Comparison of ENCODE assay signal across 26 cellular contexts in the genomic region with DNA sequence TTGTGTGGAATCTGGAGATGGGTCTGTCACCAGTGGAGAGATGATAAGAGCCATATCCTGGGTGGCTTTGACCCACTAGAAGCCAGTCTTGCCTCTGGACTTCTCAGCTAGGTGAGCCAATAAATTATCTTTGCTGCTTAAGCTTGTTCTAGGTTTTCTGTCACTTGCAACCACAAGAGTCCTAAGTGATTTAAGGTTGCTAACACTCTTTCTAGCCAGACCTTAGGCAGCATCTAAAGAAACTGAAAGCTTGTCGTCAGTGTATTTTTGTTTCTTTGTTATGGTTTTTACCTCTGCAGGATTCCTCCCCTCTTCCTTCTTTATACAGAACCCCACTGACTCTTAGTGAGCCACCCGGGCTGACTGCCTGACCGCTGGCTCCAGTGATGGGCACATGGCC. TPM values are rescaled to one million over a fixed set of nuclear protein-coding genes. Genes with fewer than 3 reads are reported as not detected.
DNase-seq lines count a peak whose midpoint lies in the region; ATAC-seq and TF ChIP-seq lines count a peak whose summit lies in the region.
"Had no signal": no experiment of that assay in that cellular context is flagged by ENCODE, and none has a peak within 500 bp of the region (broad histone marks: within the 10 kb centered on the region; RNA-seq: fewer than 3 reads in every experiment).

No MANE protein-coding gene starts in this region.

- H3K27ac Mint-ChIP-seq in IgD-negative memory B cell: peak overlapping the region in 2 of 3 donors; percentile 70 to 73
- H3K27ac Mint-ChIP-seq in natural killer cell treated with Interleukin-12 subunit alpha and Interleukin-12 subunit beta and Interleukin-15 and Interleukin-18, amount 100 ng/mL, for 72 hours: peak overlapping the region; percentile 85 to 87
- H3K27ac Mint-ChIP-seq in progenitor cell of endocrine pancreas: no peak overlapping the region

- peaks cover 37% of the 10 kb centered on the region for H3K9me3 ChIP-seq in BLaER1

- in situ Hi-C loops in astrocyte of the spinal cord (cut with HindIII; ENCODE audit: low sequenced_read_pairs): no loop called here

- H3K36me3 Mint-ChIP-seq in IgD-negative memory B cell (no peaks in the 10 kb centered on the region), progenitor cell of endocrine pancreas (ENCODE audit: insufficient read depth) (peaks cover 2% of the 10 kb centered on the region)
- peaks cover 8% of the 10 kb centered on the region for H3K36me3 Mint-ChIP-seq in natural killer cell treated with Interleukin-12 subunit alpha and Interleukin-12 subunit beta and Interleukin-15 and Interleukin-18, amount 100 ng/mL, for 72 hours

- H3K9me3 Mint-ChIP-seq in IgD-negative memory B cell (peaks cover 6 to 14% (median 7%) of the 10 kb centered on the region in 3 donors), progenitor cell of endocrine pancreas (ENCODE audit: low read depth) (peaks cover 11% of the 10 kb centered on the region)
- peaks cover 8% of the 10 kb centered on the region for H3K9me3 Mint-ChIP-seq in natural killer cell treated with Interleukin-12 subunit alpha and Interleukin-12 subunit beta and Interleukin-15 and Interleukin-18, amount 100 ng/mL, for 72 hours

- no peaks in the 10 kb centered on the region; the same call in 1 of the 2 replicates for H3K36me3 ChIP-seq in BLaER1
- H3K36me3 ChIP-seq: SJCRH30 had no signal

- peak; percentile 24 to 51 for ATAC-seq in natural killer cell treated with Interleukin-12 subunit alpha and Interleukin-12 subunit beta and Interleukin-15 and Interleukin-18, amount 100 ng/mL, for 72 hours
- ATAC-seq: GM12878, HCT116, Right ventricle myocardium inferior, SK-N-SH treated with all-trans-retinoic acid at 6 μM for 48 hours had no signal

- H3K27me3 Mint-ChIP-seq in IgD-negative memory B cell (peaks cover 50% of the 10 kb centered on the region), progenitor cell of endocrine pancreas (no peaks in the 10 kb centered on the region)
- no peaks in the 10 kb centered on the region for H3K27me3 Mint-ChIP-seq in natural killer cell treated with Interleukin-12 subunit alpha and Interleukin-12 subunit beta and Interleukin-15 and Interleukin-18, amount 100 ng/mL, for 72 hours
- H3K27me3 Mint-ChIP-seq: CD8-positive, alpha-beta memory T cell had no signal

- H4K20me1 ChIP-seq in BLaER1: no peaks in the 10 kb centered on the region

- H3K4me1 ChIP-seq in BLaER1: peaks cover 88% of the 10 kb centered on the region

- H3K4me1 Mint-ChIP-seq in IgD-negative memory B cell: peaks cover 32 to 33% (median 33%) of the 10 kb centered on the region in 3 donors
- H3K4me1 Mint-ChIP-seq in natural killer cell treated with Interleukin-12 subunit alpha and Interleukin-12 subunit beta and Interleukin-15 and Interleukin-18, amount 100 ng/mL, for 72 hours (ENCODE audit: low read depth in 2 of 2): peaks cover 31% of the 10 kb centered on the region in 2 donors
- peaks cover 4% of the 10 kb centered on the region for H3K4me1 Mint-ChIP-seq in progenitor cell of endocrine pancreas (ENCODE audit: low read depth)

- H3K27me3 ChIP-seq in BLaER1: no peaks in the 10 kb centered on the region
- H3K27me3 ChIP-seq: SJCRH30 had no signal

- H3K4me2 ChIP-seq in BLaER1: 0 out of 2 replicates have a peak overlapping the region, but pooled peaks have one; percentile 3
- H3K4me2 ChIP-seq: PC-9 had no signal

- H3K4me3 ChIP-seq in BLaER1 (peak overlapping the region; percentile 39), astrocyte of the spinal cord (ENCODE audit: low read depth, low read length) (no peak overlapping the region)
- H3K4me3 ChIP-seq: GM12878, PC-9, SJCRH30 had no signal

- TF ChIP-seq CTCF in astrocyte of the spinal cord (IDR thresholded peaks at IDR 0.05; ENCODE audit: low read depth, low read length) (no peak), progenitor cell of endocrine pancreas (IDR thresholded peaks at IDR 0.05; ENCODE audit: unreplicated experiment) (no peak)

- peak overlapping the region; percentile 73 for H3K27ac ChIP-seq in BLaER1
- H3K27ac ChIP-seq: PC-9, SJCRH30 had no signal

- H3K9ac ChIP-seq in BLaER1: no peak overlapping the region

- DNase-seq in astrocyte of the spinal cord (ENCODE audit: low read depth, low spot score): peak; percentile 35
- no peak for DNase-seq in natural killer cell treated with Interleukin-12 subunit alpha and Interleukin-12 subunit beta and Interleukin-15 and Interleukin-18, amount 100 ng/mL, for 72 hours (ENCODE audit: low spot score)
- no peak for DNase-seq in progenitor cell of endocrine pancreas (ENCODE audit: low spot score, unreplicated experiment)
- DNase-seq in Ammon's horn (ENCODE audit: low spot score): no peak
- no peak for DNase-seq in NCI-H2227 (lab: John Stamatoyannopoulos, UW; ENCODE audit: unreplicated experiment)
- DNase-seq: CD8-positive, alpha-beta memory T cell; DMS 273 treated with DMSO at 0.1 percent for 48 hours; DMS79; EL; GDM1; KG1; NCI-H1048; NCI-H1417; NCI-H1694; NCI-H2029 treated with DMSO at 0.1 percent for 48 hours; NCI-H226; NCI-H510A; NCI-H69; PC-9; SJCRH30 had no signal

- H3K4me3 Mint-ChIP-seq in IgD-negative memory B cell (peak overlapping the region in 1 of 4 donors; percentile 71), progenitor cell of endocrine pancreas (ENCODE audit: low read depth) (no peak overlapping the region)
- H3K4me3 Mint-ChIP-seq in natural killer cell treated with Interleukin-12 subunit alpha and Interleukin-12 subunit beta and Interleukin-15 and Interleukin-18, amount 100 ng/mL, for 72 hours: peak overlapping the region; percentile 92

RNA-seq across cellular contexts. Expression of gene STIM2, which starts 37.1 kb away (rescaled TPM):
- polyA plus RNA-seq in IgD-negative memory B cell: 22.4 TPM
- 10 to 100 TPM; 55.5 to 57.9 TPM for total RNA-seq in natural killer cell treated with Interleukin-12 subunit alpha and Interleukin-12 subunit beta and Interleukin-15 and Interleukin-18, amount 100 ng/mL, for 72 hours
- 48.7 and 49.3 TPM in 2 replicates for total RNA-seq in progenitor cell of endocrine pancreas
